In genomic region chr17:20944014-20944905, GRCh38 we compare ENCODE assay signal across 1 cellular context.
TF ChIP-seq lines count a peak whose summit lies in the region.

No MANE protein-coding gene starts in this region.

TF ChIP-seq in HepG2, 621 proteins besides CTCF, POLR2A, EP300 and RAD21 (continued from another document):
- no peak for TF ChIP-seq ZNF318 (CRISPR knock-in tag; IDR thresholded peaks at IDR 0.05)
- TF ChIP-seq BORCS8-MEF2B (CRISPR knock-in tag; IDR thresholded peaks at IDR 0.05): 0 out of 2 replicates have a peak, but pooled peaks have one; percentile 43
- TF ChIP-seq ZNF292 (CRISPR knock-in tag; IDR thresholded peaks at IDR 0.05; ENCODE audit: borderline replicate concordance, low read depth): no peak
- TF ChIP-seq ZNF687 (CRISPR knock-in tag; IDR thresholded peaks at IDR 0.05): 0 out of 2 replicates have a peak, but pooled peaks have one; percentile 20
- no peak for TF ChIP-seq ZFP36 (IDR thresholded peaks at IDR 0.05; ENCODE audit: borderline replicate concordance, low read depth, low read length, partially characterized antibody)
- TF ChIP-seq MTF2 (CRISPR knock-in tag; IDR thresholded peaks at IDR 0.05; ENCODE audit: borderline replicate concordance): no peak
- TF ChIP-seq SNRNP70 (IDR thresholded peaks at IDR 0.05; ENCODE audit: low read depth, low read length): no peak
- TF ChIP-seq GLI4 (CRISPR knock-in tag; IDR thresholded peaks at IDR 0.05; ENCODE audit: borderline replicate concordance): no peak
- TF ChIP-seq ZNF230 (CRISPR knock-in tag; IDR thresholded peaks at IDR 0.05): no peak
- no peak for TF ChIP-seq PHF8 (CRISPR knock-in tag; IDR thresholded peaks at IDR 0.05)
- TF ChIP-seq PCBP2 (optimal IDR thresholded peaks at IDR 0.05; ENCODE audit: low read depth, low read length, poor library complexity, severe bottlenecking): no peak
- TF ChIP-seq KDM5A (IDR thresholded peaks at IDR 0.05; ENCODE audit: borderline replicate concordance, low read length): no peak
- no peak for TF ChIP-seq NR2F2 (IDR thresholded peaks at IDR 0.05; ENCODE audit: borderline replicate concordance, low read depth)
- no peak for TF ChIP-seq ZNF7 (CRISPR knock-in tag; IDR thresholded peaks at IDR 0.05)
- no peak for TF ChIP-seq CENPX (CRISPR knock-in tag; IDR thresholded peaks at IDR 0.05)
- TF ChIP-seq REPIN1 (CRISPR knock-in tag; IDR thresholded peaks at IDR 0.05; ENCODE audit: borderline replicate concordance, low read depth): peak; percentile 46; the same call in 1 of the 2 replicates
- no peak for TF ChIP-seq PBX3 (CRISPR knock-in tag; IDR thresholded peaks at IDR 0.05; ENCODE audit: borderline replicate concordance)
- no peak for TF ChIP-seq GFI1 (CRISPR knock-in tag; IDR thresholded peaks at IDR 0.05; ENCODE audit: borderline replicate concordance)
- no peak for TF ChIP-seq ZFP36L2 (CRISPR knock-in tag; IDR thresholded peaks at IDR 0.05)
- no peak for TF ChIP-seq ZNF510 (CRISPR knock-in tag; IDR thresholded peaks at IDR 0.05; ENCODE audit: low read depth)
- no peak for TF ChIP-seq CEBPB (IDR thresholded peaks at IDR 0.05; ENCODE audit: borderline replicate concordance, low read depth, low read length)
- TF ChIP-seq ZBTB21 (CRISPR knock-in tag; IDR thresholded peaks at IDR 0.05): no peak
- TF ChIP-seq ARID2 (CRISPR knock-in tag; IDR thresholded peaks at IDR 0.05; ENCODE audit: borderline replicate concordance): no peak
- TF ChIP-seq STAG1 (CRISPR knock-in tag; IDR thresholded peaks at IDR 0.05): peak; percentile 72
- TF ChIP-seq CSRNP1 (CRISPR knock-in tag; IDR thresholded peaks at IDR 0.05): no peak
- no peak for TF ChIP-seq TBX3 (IDR thresholded peaks at IDR 0.05; ENCODE audit: borderline replicate concordance)
- no peak for TF ChIP-seq EHMT2 (IDR thresholded peaks at IDR 0.05; ENCODE audit: borderline replicate concordance, low read depth, low read length)
- peak; percentile 52 for TF ChIP-seq SMC3 (IDR thresholded peaks at IDR 0.05; ENCODE audit: low read length)
- no peak for TF ChIP-seq AHR (CRISPR knock-in tag; IDR thresholded peaks at IDR 0.05)
- TF ChIP-seq MAF1 (CRISPR knock-in tag; IDR thresholded peaks at IDR 0.05; ENCODE audit: borderline replicate concordance): no peak
- no peak for TF ChIP-seq ZNF33B (CRISPR knock-in tag; IDR thresholded peaks at IDR 0.05)
- TF ChIP-seq PRPF4 (IDR thresholded peaks at IDR 0.05; ENCODE audit: low read depth, low read length, poor library complexity, severe bottlenecking): no peak
- no peak for TF ChIP-seq DMAP1 (CRISPR knock-in tag; IDR thresholded peaks at IDR 0.05)
